ENCODE assay signal across 2 cellular contexts in genomic region chr3:149369991-149370866, GRCh38.
TF ChIP-seq lines count a peak whose summit lies in the region.

No MANE protein-coding gene starts in this region.

TF ChIP-seq in SK-N-SH, 30 proteins besides CTCF, POLR2A, EP300 and RAD21:
- no peak for TF ChIP-seq ZBTB33 (IDR thresholded peaks at IDR 0.05; ENCODE audit: borderline replicate concordance, low read depth)
- TF ChIP-seq EZH2phosphoT487 (IDR thresholded peaks at IDR 0.05; ENCODE audit: borderline replicate concordance, low read depth), result no peak
- no peak for TF ChIP-seq NFIC (IDR thresholded peaks at IDR 0.05; ENCODE audit: borderline replicate concordance)
- TF ChIP-seq USF2 (IDR thresholded peaks at IDR 0.05; ENCODE audit: borderline replicate concordance, low read depth, low read length), result no peak
- no peak for TF ChIP-seq JUND (IDR thresholded peaks at IDR 0.05)
- TF ChIP-seq REST (IDR thresholded peaks at IDR 0.05; ENCODE audit: low read depth, low read length), result no peak
- no peak for TF ChIP-seq FOSL2 (IDR thresholded peaks at IDR 0.05; ENCODE audit: borderline replicate concordance, low read depth)
- TF ChIP-seq TAF1 (IDR thresholded peaks at IDR 0.05; ENCODE audit: borderline replicate concordance, low read depth, low read length), result no peak
- TF ChIP-seq IRF3 (IDR thresholded peaks at IDR 0.05; ENCODE audit: low read depth, low read length), result no peak
- no peak for TF ChIP-seq NRF1 (IDR thresholded peaks at IDR 0.05; ENCODE audit: low read depth, low read length)
- no peak for TF ChIP-seq MAX (IDR thresholded peaks at IDR 0.05; ENCODE audit: low read depth)
- no peak for TF ChIP-seq FOXM1 (IDR thresholded peaks at IDR 0.05; ENCODE audit: low read depth)
- no peak for TF ChIP-seq RXRA (IDR thresholded peaks at IDR 0.05; ENCODE audit: borderline replicate concordance, low read depth)
- no peak for TF ChIP-seq RCOR1 (IDR thresholded peaks at IDR 0.05; ENCODE audit: low read length)
- TF ChIP-seq SMC3 (IDR thresholded peaks at IDR 0.05; ENCODE audit: low read depth, low read length), result no peak
- no peak for TF ChIP-seq FOXJ3 (CRISPR knock-in tag; IDR thresholded peaks at IDR 0.05)
TF ChIP-seq in SK-N-SH: peak in this region for 0.

TF ChIP-seq in SK-N-SH treated with all-trans-retinoic acid at 6 μM for 48 hours, 23 proteins besides CTCF, POLR2A, EP300 and RAD21 (continued from another document):
- TF ChIP-seq ARNTL (CRISPR knock-in tag; IDR thresholded peaks at IDR 0.05; ENCODE audit: borderline replicate concordance, low read depth), result no peak
- no peak for TF ChIP-seq CSRNP3 (CRISPR knock-in tag; IDR thresholded peaks at IDR 0.05)
- no peak for TF ChIP-seq ESRRG (CRISPR knock-in tag; IDR thresholded peaks at IDR 0.05)
- TF ChIP-seq RARB (CRISPR knock-in tag; IDR thresholded peaks at IDR 0.05), result no peak
- TF ChIP-seq TSHZ2 (CRISPR knock-in tag; IDR thresholded peaks at IDR 0.05), result no peak
- TF ChIP-seq ZC3H10 (CRISPR knock-in tag; IDR thresholded peaks at IDR 0.05), result no peak
- TF ChIP-seq TOX (CRISPR knock-in tag; IDR thresholded peaks at IDR 0.05; ENCODE audit: borderline replicate concordance), result no peak
- TF ChIP-seq SNAI2 (CRISPR knock-in tag; IDR thresholded peaks at IDR 0.05), result no peak
- TF ChIP-seq ZNF70 (CRISPR knock-in tag; IDR thresholded peaks at IDR 0.05), result no peak
- TF ChIP-seq ZNF8 (CRISPR knock-in tag; IDR thresholded peaks at IDR 0.05), result no peak
- TF ChIP-seq POU6F1 (CRISPR knock-in tag; IDR thresholded peaks at IDR 0.05; ENCODE audit: borderline replicate concordance, low read depth), result no peak
- TF ChIP-seq CSDC2 (CRISPR knock-in tag; IDR thresholded peaks at IDR 0.05), result no peak
- no peak for TF ChIP-seq TCF4 (CRISPR knock-in tag; IDR thresholded peaks at IDR 0.05; ENCODE audit: borderline replicate concordance)
- TF ChIP-seq PATZ1 (CRISPR knock-in tag; IDR thresholded peaks at IDR 0.05; ENCODE audit: borderline replicate concordance), result no peak
- TF ChIP-seq CREB5 (CRISPR knock-in tag; IDR thresholded peaks at IDR 0.05; ENCODE audit: low read depth), result no peak
- TF ChIP-seq ZNF565 (CRISPR knock-in tag; conservative IDR thresholded peaks at IDR 0.05; ENCODE audit: low read depth), result no peak
